33 cellular contexts compared by ENCODE assay signal in the genomic region with DNA sequence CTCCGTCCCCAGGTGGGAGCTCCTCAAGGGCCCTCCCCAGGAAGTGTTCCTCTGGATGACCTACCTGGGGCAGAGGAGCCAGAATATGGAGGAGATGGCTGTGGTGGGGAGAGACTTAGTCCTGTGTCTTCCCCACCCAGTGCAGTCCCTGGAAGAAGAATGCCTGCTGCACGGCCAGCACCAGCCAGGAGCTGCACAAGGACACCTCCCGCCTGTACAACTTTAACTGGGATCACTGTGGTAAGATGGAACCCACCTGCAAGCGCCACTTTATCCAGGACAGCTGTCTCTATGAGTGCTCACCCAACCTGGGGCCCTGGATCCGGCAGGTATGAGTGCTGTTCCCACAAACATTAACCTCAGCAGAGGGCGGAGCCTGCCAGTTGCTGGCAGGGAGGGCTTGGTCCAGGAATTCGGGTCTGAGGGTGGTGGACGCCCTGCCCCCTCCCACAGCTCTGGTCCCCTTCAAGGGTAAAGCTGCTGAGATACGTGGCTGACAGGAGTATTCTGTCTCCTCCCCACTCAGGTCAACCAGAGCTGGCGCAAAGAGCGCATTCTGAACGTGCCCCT. TPM values are rescaled to one million over a fixed set of nuclear protein-coding genes. Genes with fewer than 3 reads are reported as not detected.
"Had no signal": no experiment of that assay in that cellular context is flagged by ENCODE, and none has a peak within 500 bp of the region (broad histone marks: within the 10 kb centered on the region; RNA-seq: fewer than 3 reads in every experiment).

No MANE protein-coding gene starts in this region.

- ATAC-seq: foreskin keratinocyte; gastroesophageal sphincter; heart left ventricle; left colon; naive thymus-derived CD4-positive, alpha-beta T cell; psoas muscle; right cardiac atrium; stimulated activated effector memory CD8-positive, alpha-beta T cell treated with anti-CD3 and anti-CD28 coated beads, Interleukin-12 subunit alpha, Interleukin-12 subunit beta, amount 100 ng/mL, for 72 hours had no signal

- DNase-seq: dorsolateral prefrontal cortex; effector CD4-positive, alpha-beta T cell; foreskin keratinocyte; heart left ventricle; left colon; mesenchymal stem cell; midbrain; naive thymus-derived CD4-positive, alpha-beta T cell; occipital lobe; ovary; psoas muscle; right cardiac atrium; sigmoid colon; stimulated activated CD4-positive, alpha-beta T cell treated with anti-CD3 and anti-CD28 coated beads, Interleukin-2, amount 100 ng/mL, for 24 hours; stimulated activated CD4-positive, alpha-beta T cell treated with anti-CD3 and anti-CD28 coated beads, Interleukin-4, amount 100 ng/mL, for 24 hours; stimulated activated naive CD4-positive, alpha-beta T cell treated with Interleukin-2 at 50 U/mL for 16 hours; substantia nigra; testis; tibial artery had no signal

- H3K27ac ChIP-seq: dorsolateral prefrontal cortex, esophagus muscularis mucosa, foreskin keratinocyte, gastroesophageal sphincter, heart left ventricle, hepatocyte, neural progenitor cell, ovary, psoas muscle, sigmoid colon, testis, tibial artery had no signal

RNA-seq across cellular contexts. Expression of gene FOLR3, which starts 3.4 kb away (rescaled TPM):
- total RNA-seq: cerebellum, epithelial cell of proximal tubule, hepatocyte, kidney epithelial cell, left colon, lung microvascular endothelial cell, occipital lobe, ovary, sigmoid colon had no signal

RNA-seq across cellular contexts. Expression of gene TOMT, which starts 33.2 kb away (rescaled TPM):
- total RNA-seq: cerebellum, epithelial cell of proximal tubule, esophagus muscularis mucosa, fibroblast of lung, foreskin keratinocyte, gastroesophageal sphincter, hepatocyte, kidney epithelial cell, left colon, lower leg skin, mucosa of gallbladder, occipital lobe, ovary, psoas muscle, renal cortical epithelial cell, right cardiac atrium, sigmoid colon, skeletal muscle tissue had no signal

RNA-seq across cellular contexts. Expression of gene FOLR1, which starts 53.0 kb away (rescaled TPM):
- total RNA-seq: fibroblast of lung; foreskin keratinocyte; left colon; lung microvascular endothelial cell; naive thymus-derived CD4-positive, alpha-beta T cell; occipital lobe had no signal
